Comparison of ENCODE assay signal across 1 cellular context in the genomic region with DNA sequence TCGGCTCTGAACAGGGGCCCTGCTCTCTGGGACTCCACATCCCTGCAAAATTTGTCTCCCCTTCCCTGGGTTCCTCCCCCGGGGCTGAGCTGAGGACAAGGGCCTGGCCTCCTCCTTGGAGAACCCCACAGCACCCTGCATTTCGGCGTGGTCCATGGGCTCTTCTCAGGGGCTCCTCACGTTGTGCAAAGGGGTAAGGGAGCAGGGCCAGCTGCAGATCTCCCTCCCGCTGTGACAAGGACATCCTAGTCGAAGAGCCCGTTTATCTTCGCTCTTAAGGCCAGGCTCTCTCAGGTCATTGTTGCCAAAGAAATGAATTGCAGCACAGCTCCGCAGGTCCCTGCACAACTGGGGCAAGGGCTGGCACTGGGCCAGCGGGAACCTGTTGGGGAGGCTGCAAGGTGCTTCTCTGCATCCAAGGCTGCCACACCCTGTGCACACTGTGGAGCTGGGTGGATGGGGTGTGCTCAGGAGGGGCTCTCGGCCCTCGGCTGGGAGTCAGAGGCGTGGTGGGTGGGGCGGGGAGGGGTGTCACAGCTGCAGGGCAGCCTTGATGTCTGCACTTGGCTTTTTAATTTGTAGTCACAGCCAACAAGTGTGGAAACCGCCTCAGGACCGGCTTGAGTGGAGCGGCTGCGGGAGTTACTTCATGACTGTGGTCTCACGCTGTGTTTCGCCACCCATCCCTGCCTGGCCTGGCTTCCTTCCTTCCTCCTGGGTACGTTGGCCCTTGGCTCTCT.
TF ChIP-seq lines count a peak whose summit lies in the region.

No MANE protein-coding gene starts in this region.

TF ChIP-seq in IMR-90, 13 proteins besides CTCF, POLR2A, EP300 and RAD21:
- TF ChIP-seq RCOR1 (IDR thresholded peaks at IDR 0.05; ENCODE audit: insufficient replicate concordance, low read length) (no peak), SMC3 (IDR thresholded peaks at IDR 0.05; ENCODE audit: low read depth, low read length) (no peak), MXI1 (IDR thresholded peaks at IDR 0.05; ENCODE audit: borderline replicate concordance, low read depth, low read length) (no peak), NFE2L2 (IDR thresholded peaks at IDR 0.05; ENCODE audit: low read depth, low read length) (no peak), CEBPB (IDR thresholded peaks at IDR 0.05; ENCODE audit: low read depth, low read length) (no peak), FOS (IDR thresholded peaks at IDR 0.05; ENCODE audit: low read depth, low read length) (no peak), CHD1 (IDR thresholded peaks at IDR 0.05; ENCODE audit: low read depth, low read length) (no peak), MAFK (IDR thresholded peaks at IDR 0.05; ENCODE audit: low read depth, low read length) (no peak), RFX5 (IDR thresholded peaks at IDR 0.05; ENCODE audit: low read depth, low read length) (no peak), MAZ (IDR thresholded peaks at IDR 0.05; ENCODE audit: borderline replicate concordance, low read depth, low read length) (no peak), BHLHE40 (IDR thresholded peaks at IDR 0.05; ENCODE audit: low read depth, low read length) (no peak)
- TF ChIP-seq, protein P1, sequence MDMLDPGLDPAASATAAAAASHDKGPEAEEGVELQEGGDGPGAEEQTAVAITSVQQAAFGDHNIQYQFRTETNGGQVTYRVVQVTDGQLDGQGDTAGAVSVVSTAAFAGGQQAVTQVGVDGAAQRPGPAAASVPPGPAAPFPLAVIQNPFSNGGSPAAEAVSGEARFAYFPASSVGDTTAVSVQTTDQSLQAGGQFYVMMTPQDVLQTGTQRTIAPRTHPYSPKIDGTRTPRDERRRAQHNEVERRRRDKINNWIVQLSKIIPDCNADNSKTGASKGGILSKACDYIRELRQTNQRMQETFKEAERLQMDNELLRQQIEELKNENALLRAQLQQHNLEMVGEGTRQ (IDR thresholded peaks at IDR 0.05; ENCODE audit: low read depth, low read length) = no peak
- TF ChIP-seq, protein P2, sequence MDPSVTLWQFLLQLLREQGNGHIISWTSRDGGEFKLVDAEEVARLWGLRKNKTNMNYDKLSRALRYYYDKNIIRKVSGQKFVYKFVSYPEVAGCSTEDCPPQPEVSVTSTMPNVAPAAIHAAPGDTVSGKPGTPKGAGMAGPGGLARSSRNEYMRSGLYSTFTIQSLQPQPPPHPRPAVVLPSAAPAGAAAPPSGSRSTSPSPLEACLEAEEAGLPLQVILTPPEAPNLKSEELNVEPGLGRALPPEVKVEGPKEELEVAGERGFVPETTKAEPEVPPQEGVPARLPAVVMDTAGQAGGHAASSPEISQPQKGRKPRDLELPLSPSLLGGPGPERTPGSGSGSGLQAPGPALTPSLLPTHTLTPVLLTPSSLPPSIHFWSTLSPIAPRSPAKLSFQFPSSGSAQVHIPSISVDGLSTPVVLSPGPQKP (IDR thresholded peaks at IDR 0.05; ENCODE audit: borderline replicate concordance, low read depth, low read length) = no peak
